Comparison of ENCODE assay signal across 7 cellular contexts in the genomic region with DNA sequence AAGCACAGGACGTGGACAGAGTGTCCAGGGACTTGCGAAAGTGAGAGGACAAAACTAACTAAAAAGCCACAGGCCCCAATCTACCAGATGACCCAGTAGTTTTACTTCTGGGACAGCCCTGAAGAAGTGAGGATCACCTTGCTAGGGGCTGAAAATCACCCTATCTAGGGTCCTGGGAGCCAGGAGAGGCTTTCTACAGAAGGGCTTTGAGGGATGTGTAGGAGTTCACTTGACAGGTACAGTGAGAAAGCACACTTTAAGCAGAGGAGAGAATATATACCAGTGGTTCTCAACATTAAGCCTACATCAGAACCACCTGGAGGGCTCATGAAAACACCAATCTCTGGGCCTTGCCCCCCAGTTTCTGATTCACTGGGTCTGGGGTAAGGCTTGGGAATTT.
"Had no signal": no experiment of that assay in that cellular context is flagged by ENCODE, and none has a peak within 500 bp of the region (broad histone marks: within the 10 kb centered on the region; RNA-seq: fewer than 3 reads in every experiment).

No MANE protein-coding gene starts in this region.

- H3K9me3 Mint-ChIP-seq: HFFc6, IgD-negative memory B cell had no signal

- H3K27ac ChIP-seq: HL-60 had no signal

- ATAC-seq: GM23338 had no signal

- H3K4me3 Mint-ChIP-seq: GM23338, H9, HFFc6, IgD-negative memory B cell had no signal

- DNase-seq: H9, HCEC 1CT, HFFc6, KBM-7 had no signal

- H3K4me3 ChIP-seq: GM23338 had no signal

- H3K36me3 Mint-ChIP-seq: IgD-negative memory B cell had no signal

- H3K27ac Mint-ChIP-seq: GM23338, HFFc6 had no signal
